23 cellular contexts compared by ENCODE assay signal in the genomic region with DNA sequence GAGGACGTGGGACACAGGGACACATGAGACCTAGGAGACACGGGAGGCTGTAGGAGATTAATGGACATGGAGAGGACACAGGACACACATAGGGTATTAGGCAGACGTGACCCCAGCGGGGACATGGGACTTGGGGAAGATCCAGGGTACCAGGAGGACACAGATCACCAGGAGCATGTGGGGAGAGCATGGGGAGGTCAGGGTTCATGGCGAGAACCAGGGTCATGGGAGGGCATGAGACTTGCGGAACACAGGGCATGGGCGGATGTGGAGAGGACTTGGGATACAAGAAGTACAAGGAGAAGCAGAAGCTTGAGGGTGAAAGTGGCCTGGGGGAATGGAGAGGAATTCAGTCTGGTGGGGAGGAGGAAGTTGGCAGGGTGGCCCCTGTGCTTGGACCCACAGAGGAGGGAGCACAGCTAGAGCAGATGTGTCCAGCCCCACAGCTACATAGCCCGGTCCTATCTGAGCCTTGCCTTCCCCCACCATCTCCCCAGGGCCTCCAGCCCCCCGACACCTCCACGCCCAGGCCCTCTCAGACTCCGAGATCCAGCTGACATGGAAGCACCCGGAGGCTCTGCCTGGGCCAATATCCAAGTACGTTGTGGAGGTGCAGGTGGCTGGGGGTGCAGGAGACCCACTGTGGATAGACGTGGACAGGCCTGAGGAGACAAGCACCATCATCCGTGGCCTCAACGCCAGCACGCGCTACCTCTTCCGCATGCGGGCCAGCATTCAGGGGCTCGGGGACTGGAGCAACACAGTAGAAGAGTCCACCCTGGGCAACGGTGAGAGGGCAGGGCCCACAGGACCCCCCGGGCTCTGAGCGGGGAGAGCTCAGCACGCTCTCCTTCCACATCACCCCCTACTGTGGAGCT. TPM values are rescaled to one million over a fixed set of nuclear protein-coding genes. Genes with fewer than 3 reads are reported as not detected.
"Had no signal": no experiment of that assay in that cellular context is flagged by ENCODE, and none has a peak within 500 bp of the region (broad histone marks: within the 10 kb centered on the region; RNA-seq: fewer than 3 reads in every experiment).

No MANE protein-coding gene starts in this region.

- H3K4me1 Mint-ChIP-seq: activated naive CD4-positive, alpha-beta T cell treated with anti-CD3 and anti-CD28 coated beads, Interleukin-2, amount 50 U/mL, for 24 hours; T-cell had no signal

- H3K27me3 Mint-ChIP-seq: activated naive CD4-positive, alpha-beta T cell treated with anti-CD3 and anti-CD28 coated beads, Interleukin-2, amount 50 U/mL, for 24 hours; T-cell had no signal

- H3K4me3 Mint-ChIP-seq: activated naive CD4-positive, alpha-beta T cell treated with anti-CD3 and anti-CD28 coated beads, Interleukin-2, amount 50 U/mL, for 24 hours; brain; T-cell had no signal

- ATAC-seq: heart left ventricle, pancreas, T-cell had no signal

- H3K9me3 Mint-ChIP-seq: activated naive CD4-positive, alpha-beta T cell treated with anti-CD3 and anti-CD28 coated beads, Interleukin-2, amount 50 U/mL, for 24 hours; brain; T-cell had no signal

- H3K27ac ChIP-seq: heart left ventricle, pancreas, SK-N-MC, VCaP had no signal

- H3K4me3 ChIP-seq: heart left ventricle, pancreas, SK-N-MC, upper lobe of left lung had no signal

- H3K27ac Mint-ChIP-seq: activated naive CD4-positive, alpha-beta T cell treated with anti-CD3 and anti-CD28 coated beads, Interleukin-2, amount 50 U/mL, for 24 hours; brain; T-cell had no signal

- H3K36me3 ChIP-seq: pancreas had no signal

- H3K36me3 Mint-ChIP-seq: activated naive CD4-positive, alpha-beta T cell treated with anti-CD3 and anti-CD28 coated beads, Interleukin-2, amount 50 U/mL, for 24 hours; brain; T-cell had no signal

- H3K27me3 ChIP-seq: heart left ventricle, pancreas, upper lobe of left lung had no signal

- H3K4me1 ChIP-seq: pancreas had no signal

- H3K9me3 ChIP-seq: heart left ventricle, pancreas, upper lobe of left lung had no signal

- DNase-seq: activated CD4-positive, alpha-beta T cell treated with anti-CD3 and anti-CD28 coated beads for 1 hour; activated CD4-positive, alpha-beta T cell treated with anti-CD3 and anti-CD28 coated beads, Interleukin-2, amount 50 U/mL, for 48 hours; activated effector memory CD4-positive, alpha-beta T cell treated with Interleukin-2 at 50 U/mL for 16 hours; activated T-cell treated with anti-CD3 and anti-CD28 coated beads, Interleukin-2, amount 50 U/mL, for 1 hour; effector CD8-positive, alpha-beta T cell; foreskin melanocyte; heart left ventricle; stimulated activated CD4-positive, alpha-beta T cell treated with anti-CD3 and anti-CD28 coated beads, Interleukin-15, amount 100 ng/mL, for 24 hours; stimulated activated CD4-positive, alpha-beta T cell treated with anti-CD3 and anti-CD28 coated beads, Interleukin-4, amount 100 ng/mL, for 24 hours; stimulated activated naive CD4-positive, alpha-beta T cell treated with Interleukin-2 at 50 U/mL for 16 hours; T-cell; T-helper 9 cell had no signal

RNA-seq across cellular contexts. Expression of a gene that starts 12.1 kb away (rescaled TPM):
- total RNA-seq: fibroblast of lung had no signal

RNA-seq across cellular contexts. Expression of a gene that starts 24.7 kb away (rescaled TPM):
- total RNA-seq: fibroblast of lung, renal cortical epithelial cell, skeletal muscle tissue, temporal lobe had no signal
- polyA plus RNA-seq: fibroblast of lung had no signal

RNA-seq across cellular contexts. Expression of a gene that starts 27.5 kb away (rescaled TPM):
- total RNA-seq: fibroblast of lung, heart left ventricle, lung microvascular endothelial cell, skeletal muscle tissue, temporal lobe had no signal
- polyA plus RNA-seq: fibroblast of lung, heart left ventricle had no signal

RNA-seq across cellular contexts. Expression of a gene that starts 43.1 kb away (rescaled TPM):
- total RNA-seq: fibroblast of lung, lung microvascular endothelial cell had no signal
